In the genomic region with DNA sequence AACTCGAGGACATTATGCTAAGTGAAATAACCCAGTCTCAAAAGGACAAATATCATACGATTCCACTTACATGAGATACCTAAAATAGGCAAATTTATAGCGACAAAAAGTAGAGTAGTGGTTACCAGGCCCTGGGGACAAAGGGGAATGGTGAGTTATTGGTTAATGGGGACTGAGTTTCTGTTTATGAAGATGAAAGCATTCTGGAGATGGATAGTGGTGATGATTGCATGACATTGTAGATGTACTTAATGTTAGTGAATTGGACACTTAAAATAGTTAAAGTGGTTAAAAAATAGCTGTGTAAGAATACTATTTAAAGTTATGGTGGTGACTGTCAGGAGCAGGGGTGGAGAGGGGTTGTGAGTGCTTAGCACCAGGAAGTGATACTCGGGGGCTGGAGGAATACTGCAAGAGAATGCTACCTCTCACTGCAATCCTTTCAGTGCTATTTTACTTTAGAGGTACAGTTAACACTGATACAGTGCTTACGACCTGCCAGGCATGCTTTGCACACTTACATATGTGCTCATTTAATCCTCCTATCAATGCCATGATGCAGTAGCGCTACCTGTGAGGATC, we compare ENCODE assay signal across 18 cellular contexts. TPM values are rescaled to one million over a fixed set of nuclear protein-coding genes. Genes with fewer than 3 reads are reported as not detected.
DNase-seq lines count a peak whose midpoint lies in the region; ATAC-seq and TF ChIP-seq lines count a peak whose summit lies in the region.
"Had no signal": no experiment of that assay in that cellular context is flagged by ENCODE, and none has a peak within 500 bp of the region (broad histone marks: within the 10 kb centered on the region; RNA-seq: fewer than 3 reads in every experiment).

No MANE protein-coding gene starts in this region.

- no peaks in the 10 kb centered on the region for H3K36me3 ChIP-seq in HEK293 (ENCODE audit: control insufficient read depth in 2 of 2, insufficient read depth in 1 of 2, low read length in 2 of 2)
- H3K36me3 ChIP-seq in mesenchymal stem cell (ENCODE audit: control insufficient read depth in 1 of 2, insufficient read depth in 2 of 2, low read depth in 1 of 2, low read length in 2 of 2): no peaks in the 10 kb centered on the region
- no peaks in the 10 kb centered on the region for H3K36me3 ChIP-seq in CD4-positive, alpha-beta memory T cell (ENCODE audit: insufficient read depth, low read length)
- H3K36me3 ChIP-seq: Peyer's patch, SJSA1 had no signal

- no peak overlapping the region for H3K4me3 Mint-ChIP-seq in CD4-positive, alpha-beta memory T cell
- H3K4me3 Mint-ChIP-seq: T-helper 1 cell treated with Interleukin-12 subunit alpha and Interleukin-12 subunit beta and Interleukin-4 antibody, amounts not matched to agents 30 μg/mL and 1 μg/mL, for 36 hours had no signal

- POLR2A ChIA-PET in HEK293 (lab: Yijun Ruan, JAX): no interaction called here
- POLR2A ChIA-PET in CD4-positive, alpha-beta memory T cell (lab: Charles Lee; ENCODE audit: partially characterized antibody): no interaction called here

- H3K9me3 Mint-ChIP-seq in CD4-positive, alpha-beta memory T cell: peaks cover 0 to 6% (median 3%) of the 10 kb centered on the region in 8 donors
- H3K9me3 Mint-ChIP-seq: T-helper 1 cell treated with Interleukin-12 subunit alpha and Interleukin-12 subunit beta and Interleukin-4 antibody, amounts not matched to agents 30 μg/mL and 1 μg/mL, for 36 hours had no signal

- H3K27ac Mint-ChIP-seq in CD4-positive, alpha-beta memory T cell: no peak overlapping the region
- H3K27ac Mint-ChIP-seq: T-helper 1 cell treated with Interleukin-12 subunit alpha and Interleukin-12 subunit beta and Interleukin-4 antibody, amounts not matched to agents 30 μg/mL and 1 μg/mL, for 36 hours had no signal

- DNase-seq in MV-4-11 (lab: John Stamatoyannopoulos, UW) (peak; percentile 54), mesenchymal stem cell (no peak), GOT3 (lab: John Stamatoyannopoulos, UW) (no peak)
- no peak for DNase-seq in CD4-positive, alpha-beta memory T cell
- DNase-seq in activated naive CD4-positive, alpha-beta T cell (lab: John Stamatoyannopoulos, UW): no peak
- DNase-seq: DMS79, HCEC 1CT, NCI-H1436, NCI-H2029, NCI-H345, NCI-H526, Peyer's patch had no signal

- no peak overlapping the region for H2BK12ac ChIP-seq in mesenchymal stem cell (ENCODE audit: low read length in 2 of 2)

- peaks cover 2 to 5% of the 10 kb centered on the region in 2 donors for H3K27me3 Mint-ChIP-seq in CD4-positive, alpha-beta memory T cell

- no peak overlapping the region for H2BK120ac ChIP-seq in mesenchymal stem cell (ENCODE audit: low read depth, low read length)

- no peaks in the 10 kb centered on the region for H3K4me1 Mint-ChIP-seq in CD4-positive, alpha-beta memory T cell

- no peaks in the 10 kb centered on the region for H3K79me1 ChIP-seq in mesenchymal stem cell (replicated peaks; ENCODE audit: low read length, poor library complexity, severe bottlenecking)

- WGBS in mesenchymal stem cell: 85% methylated on average over 5 of the region's 6 CpGs

- intact Hi-C loops in CD4-positive, alpha-beta memory T cell (cut with micrococcal nuclease): no loop called here

- no peak overlapping the region for H3K4me2 ChIP-seq in mesenchymal stem cell (ENCODE audit: low read length, poor library complexity, severe bottlenecking)

- no peak overlapping the region for H3K27ac ChIP-seq in HEK293 (ENCODE audit: extremely low read depth, low read depth, low read length)
- H3K27ac ChIP-seq in mesenchymal stem cell (ENCODE audit: low read length, poor library complexity, severe bottlenecking): no peak overlapping the region
- no peak overlapping the region for H3K27ac ChIP-seq in CD4-positive, alpha-beta memory T cell (ENCODE audit: low read depth, low read length)
- H3K27ac ChIP-seq: Peyer's patch, SJSA1 had no signal

- ATAC-seq in GM18511 (IDR thresholded peaks at IDR 0.05; ENCODE audit: unreplicated experiment): peak; percentile 52

- no peak overlapping the region for H4K91ac ChIP-seq in mesenchymal stem cell (ENCODE audit: low read length)

- no peak overlapping the region for H2BK5ac ChIP-seq in mesenchymal stem cell (ENCODE audit: low read depth, low read length, poor library complexity, severe bottlenecking)

- CTCF ChIA-PET in HEK293 (lab: Yijun Ruan, JAX): interaction anchor here (0.6 to 1.9 kb wide), 3 partner anchors 38 to 691 kb away, joined by 3 to 5 read pairs (median 3); no protein-coding TSS in a partner anchor
- CTCF ChIA-PET in CD4-positive, alpha-beta memory T cell (lab: Charles Lee; ENCODE audit: partially characterized antibody): no interaction called here

- no peak overlapping the region for H3K4me3 ChIP-seq in HEK293 (ENCODE audit: low read depth, low read length)
- H3K4me3 ChIP-seq in mesenchymal stem cell (ENCODE audit: insufficient read depth in 1 of 2, low read depth in 1 of 2, low read length in 2 of 2): no peak overlapping the region
- no peak overlapping the region for H3K4me3 ChIP-seq in CD4-positive, alpha-beta memory T cell (ENCODE audit: low read length in 2 of 2)
- H3K4me3 ChIP-seq: Peyer's patch, SJSA1 had no signal

- H3K18ac ChIP-seq in mesenchymal stem cell (ENCODE audit: low read depth in 1 of 2, low read length in 2 of 2): no peak overlapping the region

- H3K4ac ChIP-seq in mesenchymal stem cell (ENCODE audit: low read depth in 1 of 2, low read length in 2 of 2): no peak overlapping the region

- H3K4me1 ChIP-seq in HEK293 (ENCODE audit: control insufficient read depth, insufficient read depth, low read length) (peaks cover 10% of the 10 kb centered on the region; the same call in 1 of the 2 replicates), mesenchymal stem cell (ENCODE audit: control insufficient read depth, insufficient read depth, low read depth, low read length) (no peaks in the 10 kb centered on the region)
- H3K4me1 ChIP-seq in CD4-positive, alpha-beta memory T cell (ENCODE audit: insufficient read depth, low read length): no peaks in the 10 kb centered on the region
- H3K4me1 ChIP-seq: Peyer's patch, SJSA1 had no signal

- H3K9me3 ChIP-seq in HEK293 (ENCODE audit: control insufficient read depth, insufficient read depth, low read depth, low read length) (no peaks in the 10 kb centered on the region), mesenchymal stem cell (ENCODE audit: control insufficient read depth, low read length) (no peaks in the 10 kb centered on the region)
- H3K9me3 ChIP-seq in CD4-positive, alpha-beta memory T cell (ENCODE audit: control insufficient read depth in 1 of 2, low read length in 2 of 2): no peaks in the 10 kb centered on the region
- H3K9me3 ChIP-seq: Peyer's patch, SJSA1 had no signal

- H2AFZ ChIP-seq in mesenchymal stem cell (ENCODE audit: low read depth, low read length): no peak overlapping the region

- TF ChIP-seq CTCF in HEK293 (tag by site-specific recombination; IDR thresholded peaks at IDR 0.05): no peak

- H4K8ac ChIP-seq in mesenchymal stem cell (ENCODE audit: low read length): peak overlapping the region; percentile 50

- peaks cover 5 to 7% of the 10 kb centered on the region in 2 experiments for H3K27me3 ChIP-seq in mesenchymal stem cell (ENCODE audit: control insufficient read depth in 1 of 2, insufficient read depth in 1 of 2, low read length in 2 of 2)
- H3K27me3 ChIP-seq in CD4-positive, alpha-beta memory T cell (ENCODE audit: insufficient read depth, low read length): peaks cover 1% of the 10 kb centered on the region
- H3K27me3 ChIP-seq: Peyer's patch had no signal

- no peak overlapping the region for H3K14ac ChIP-seq in mesenchymal stem cell (ENCODE audit: low read length in 2 of 2)

- peaks cover 0 to 5% of the 10 kb centered on the region in 2 donors for H3K36me3 Mint-ChIP-seq in CD4-positive, alpha-beta memory T cell

- no peak overlapping the region for H2AK5ac ChIP-seq in mesenchymal stem cell (ENCODE audit: low read length, severe bottlenecking)

- no peak overlapping the region for H2BK15ac ChIP-seq in mesenchymal stem cell (ENCODE audit: low read depth, poor library complexity, severe bottlenecking)

- no peak overlapping the region for H3K9ac ChIP-seq in mesenchymal stem cell (ENCODE audit: low read length)

- no peak overlapping the region for H3K23ac ChIP-seq in mesenchymal stem cell (ENCODE audit: low read length in 2 of 2)

TF ChIP-seq in HEK293, 187 proteins besides CTCF, POLR2A, EP300 and RAD21:
- TF ChIP-seq PATZ1 (tag by site-specific recombination; IDR thresholded peaks at IDR 0.05) (no peak), ZNF664 (tag by site-specific recombination; IDR thresholded peaks at IDR 0.05) (peak; percentile 59; the same call in 1 of the 2 replicates)
TF ChIP-seq in HEK293: peak in this region for 1.

RNA-seq across cellular contexts. Expression of gene TEX36, which starts 16.7 kb away (rescaled TPM):
- polyA plus RNA-seq in mesenchymal stem cell (2013, experiment 1 of 2): not detected
- not detected for polyA plus RNA-seq in mesenchymal stem cell (2013, experiment 2 of 2)
- not detected for total RNA-seq in CD4-positive, alpha-beta memory T cell
- not detected for polyA plus RNA-seq in CD4-positive, alpha-beta memory T cell
- total RNA-seq: HT1080, LHCN-M2, Peyer's patch, SJSA1 had no signal

RNA-seq across cellular contexts. Expression of gene EDRF1, which starts 19.9 kb away (rescaled TPM):
- polyA plus RNA-seq in mesenchymal stem cell (2013, experiment 1 of 2): 12.3 TPM
- 11.8 TPM for polyA plus RNA-seq in mesenchymal stem cell (2013, experiment 2 of 2)
- 10 to 100 TPM; 56.3 to 57.8 TPM for total RNA-seq in CD4-positive, alpha-beta memory T cell
- 10 to 100 TPM in 1 of 2 donors, 1 to 10 TPM in 1; 9.8 to 11.4 TPM for polyA plus RNA-seq in CD4-positive, alpha-beta memory T cell
